17 cellular contexts compared by ENCODE assay signal in genomic region chr2:121398853-121399252, GRCh38.
DNase-seq lines count a peak whose midpoint lies in the region; ATAC-seq and TF ChIP-seq lines count a peak whose summit lies in the region.
"Had no signal": no experiment of that assay in that cellular context is flagged by ENCODE, and none has a peak within 500 bp of the region (broad histone marks: within the 10 kb centered on the region; RNA-seq: fewer than 3 reads in every experiment).

No MANE protein-coding gene starts in this region.

- H3K27me3 ChIP-seq in adipocyte (replicated peaks; ENCODE audit: control insufficient read depth, insufficient read depth, low read length), result no peaks in the 10 kb centered on the region
- no peaks in the 10 kb centered on the region for H3K27me3 ChIP-seq in sigmoid colon

- ATAC-seq in GM19455 (IDR thresholded peaks at IDR 0.05; ENCODE audit: unreplicated experiment), result no peak
- ATAC-seq: A549 had no signal

- H3K9me3 ChIP-seq in adipocyte (ENCODE audit: control insufficient read depth, low read length) (no peaks in the 10 kb centered on the region), sigmoid colon (no peaks in the 10 kb centered on the region)
- H3K9me3 ChIP-seq: A549 had no signal

- no peak for DNase-seq in activated T-cell treated with anti-CD3 and anti-CD28 coated beads, Interleukin-2, amount 50 U/mL, for 24 hours
- DNase-seq in activated T-cell treated with anti-CD3 and anti-CD28 coated beads for 4 hours (no peak), adipocyte (ENCODE audit: low read depth) (peak; percentile 37), fibroblast of the aortic adventitia (ENCODE audit: low read depth) (peak; percentile 36), sigmoid colon (no peak), NCI-H1436 (lab: John Stamatoyannopoulos, UW) (no peak), GM10248 (ENCODE audit: extremely low spot score) (no peak)
- DNase-seq: DMS79 treated with DMSO at 0.1 percent for 48 hours; GDM1; MM.1S; NCI-H146; NCI-H2081 treated with DMSO at 0.1 percent for 48 hours; NCI-H524; NK-92 treated with Interleukin-12 subunit alpha and Interleukin-12 subunit beta, amount 100 ng/mL, for 24 hours had no signal

- no peaks in the 10 kb centered on the region for H3K27me3 Mint-ChIP-seq in activated T-cell treated with anti-CD3 and anti-CD28 coated beads, Interleukin-2, amount 50 U/mL, for 24 hours

- H3K27ac ChIP-seq in sigmoid colon, result no peak overlapping the region
- H3K27ac ChIP-seq: A549, KMS-11 had no signal

- H3K36me3 ChIP-seq in adipocyte (ENCODE audit: control insufficient read depth, insufficient read depth, low read length, severe bottlenecking) (peaks cover 73% of the 10 kb centered on the region), sigmoid colon (peaks cover 0 to 77% (median 16%) of the 10 kb centered on the region in 4 donors)

- POLR2A ChIA-PET in GM10248 (lab: Yijun Ruan, JAX), result no interaction called here

- H3K4me3 ChIP-seq in adipocyte (ENCODE audit: low read length) (no peak overlapping the region), fibroblast of the aortic adventitia (ENCODE audit: low read depth, low read length) (no peak overlapping the region), sigmoid colon (no peak overlapping the region)
- H3K4me3 ChIP-seq: A549 had no signal

- peak overlapping the region; percentile 59 for H3K27ac Mint-ChIP-seq in activated T-cell treated with anti-CD3 and anti-CD28 coated beads, Interleukin-2, amount 50 U/mL, for 24 hours

- TF ChIP-seq POLR2A in sigmoid colon (IDR thresholded peaks at IDR 0.05), result no peak

- no peak overlapping the region for H3K4me3 Mint-ChIP-seq in activated T-cell treated with anti-CD3 and anti-CD28 coated beads, Interleukin-2, amount 50 U/mL, for 24 hours

- H3K9me3 Mint-ChIP-seq in activated T-cell treated with anti-CD3 and anti-CD28 coated beads, Interleukin-2, amount 50 U/mL, for 24 hours, result no peaks in the 10 kb centered on the region

- H3K4me1 ChIP-seq in adipocyte (ENCODE audit: control insufficient read depth, insufficient read depth, low read length), result peaks cover 4% of the 10 kb centered on the region
- H3K4me1 ChIP-seq in sigmoid colon, result no peaks in the 10 kb centered on the region
- H3K4me1 ChIP-seq: A549 had no signal

- H3K9ac ChIP-seq in adipocyte (ENCODE audit: low read length), result no peak overlapping the region
- H3K9ac ChIP-seq: KMS-11 had no signal

- peaks cover 2% of the 10 kb centered on the region for H3K4me1 Mint-ChIP-seq in activated T-cell treated with anti-CD3 and anti-CD28 coated beads, Interleukin-2, amount 50 U/mL, for 24 hours (ENCODE audit: low read depth)

- intact Hi-C loops in sigmoid colon (cut with DNase I), result no loop called here

- TF ChIP-seq CTCF in fibroblast of the aortic adventitia (IDR thresholded peaks at IDR 0.05; ENCODE audit: insufficient read depth, low read length) (no peak), sigmoid colon (IDR thresholded peaks at IDR 0.05) (no peak), GM10248 (IDR thresholded peaks at IDR 0.05; ENCODE audit: control extremely low read depth, extremely low read depth, low read depth, missing control alignments) (no peak)

- peaks cover 97% of the 10 kb centered on the region for H3K36me3 Mint-ChIP-seq in activated T-cell treated with anti-CD3 and anti-CD28 coated beads, Interleukin-2, amount 50 U/mL, for 24 hours (ENCODE audit: low read depth)

- 79 to 86% methylated on average over 3 of the region's 3 CpGs for WGBS in sigmoid colon, 2 donors

- no peak for TF ChIP-seq EP300 in sigmoid colon (IDR thresholded peaks at IDR 0.05)

- CTCF ChIA-PET in GM10248 (lab: Yijun Ruan, JAX), result interaction anchor here (2.3 kb wide), 1 partner anchor 12 kb away, joined by 12 read pairs; no protein-coding TSS in a partner anchor

Comparison
In these comparisons a context has a peak if more than half of its experiments do, and no peak if none do; other contexts are left out.
1. DNase-seq: peak in adipocyte (single experiment) and fibroblast of the aortic adventitia (single experiment); none in activated T-cell treated with anti-CD3 and anti-CD28 coated beads, Interleukin-2, amount 50 U/mL, for 24 hours (single experiment), activated T-cell treated with anti-CD3 and anti-CD28 coated beads for 4 hours (single experiment), sigmoid colon (single experiment), NCI-H1436 (single experiment) and GM10248 (single experiment).